In genomic region chr16:60815033-60815432, GRCh38 we compare ENCODE assay signal across 28 cellular contexts.
"Had no signal": no experiment of that assay in that cellular context is flagged by ENCODE, and none has a peak within 500 bp of the region (broad histone marks: within the 10 kb centered on the region; RNA-seq: fewer than 3 reads in every experiment).

No MANE protein-coding gene starts in this region.

- H3K4me1 ChIP-seq: neural progenitor cell, pancreas, prostate gland, right lobe of liver, suprapubic skin, testis, thyroid gland, tibial nerve, upper lobe of left lung, vagina had no signal

- ATAC-seq: naive thymus-derived CD4-positive, alpha-beta T cell; natural killer cell; pancreas; right lobe of liver; stimulated activated effector memory CD8-positive, alpha-beta T cell treated with anti-CD3 and anti-CD28 coated beads, Interleukin-12 subunit alpha, Interleukin-12 subunit beta, amount 100 ng/mL, for 72 hours; stimulated activated naive B cell treated with anti-CD40 and anti-IgM and Interleukin-4, amounts not matched to agents 10 μg/mL and 1 μg/mL and 100 μg/mL, for 72 hours had no signal

- H3K27me3 ChIP-seq: neural progenitor cell, pancreas, right lobe of liver, sigmoid colon, stomach, suprapubic skin, testis, thyroid gland, tibial nerve, upper lobe of left lung, vagina had no signal

- H3K9me3 Mint-ChIP-seq: nephron; neural progenitor cell; stimulated activated naive B cell treated with anti-CD40 and anti-IgM and Interleukin-4, amounts not matched to agents 10 μg/mL and 1 μg/mL and 100 μg/mL, for 72 hours had no signal

- H3K4me3 ChIP-seq: neural progenitor cell, pancreas, prostate gland, right lobe of liver, sigmoid colon, stomach, suprapubic skin, testis, thyroid gland, tibial nerve, upper lobe of left lung, vagina had no signal

- H3K27ac ChIP-seq: neural progenitor cell, pancreas, prostate gland, right lobe of liver, sigmoid colon, stomach, suprapubic skin, testis, thyroid gland, tibial nerve, upper lobe of left lung, vagina had no signal

- H3K4me1 Mint-ChIP-seq: naive thymus-derived CD4-positive, alpha-beta T cell; natural killer cell; nephron; neural progenitor cell; stimulated activated effector memory CD8-positive, alpha-beta T cell treated with anti-CD3 and anti-CD28 coated beads, Interleukin-12 subunit alpha, Interleukin-12 subunit beta, amount 100 ng/mL, for 72 hours; stimulated activated naive B cell treated with anti-CD40 and anti-IgM and Interleukin-4, amounts not matched to agents 10 μg/mL and 1 μg/mL and 100 μg/mL, for 72 hours had no signal

- H3K36me3 Mint-ChIP-seq: naive thymus-derived CD4-positive, alpha-beta T cell; natural killer cell; neural progenitor cell; stimulated activated effector memory CD8-positive, alpha-beta T cell treated with anti-CD3 and anti-CD28 coated beads, Interleukin-12 subunit alpha, Interleukin-12 subunit beta, amount 100 ng/mL, for 72 hours; stimulated activated naive B cell treated with anti-CD40 and anti-IgM and Interleukin-4, amounts not matched to agents 10 μg/mL and 1 μg/mL and 100 μg/mL, for 72 hours had no signal

- H3K27me3 Mint-ChIP-seq: naive thymus-derived CD4-positive, alpha-beta T cell; stimulated activated naive B cell treated with anti-CD40 and anti-IgM and Interleukin-4, amounts not matched to agents 10 μg/mL and 1 μg/mL and 100 μg/mL, for 72 hours; stimulated activated naive CD8-positive, alpha-beta T cell treated with anti-CD3 and anti-CD28 coated beads, Interleukin-15, Interleukin-2, amounts not matched to agents 100 ng/mL and 50 ng/mL, for 24 hours had no signal

- DNase-seq: naive thymus-derived CD4-positive, alpha-beta T cell; natural killer cell; occipital lobe; pancreas; retina; right cardiac atrium; right lobe of liver; sigmoid colon; small intestine; stimulated activated CD4-positive, alpha-beta T cell treated with anti-CD3 and anti-CD28 coated beads, Interleukin-15, amount 100 ng/mL, for 24 hours; stimulated activated CD4-positive, alpha-beta T cell treated with anti-CD3 and anti-CD28 coated beads, Interleukin-2, amount 100 ng/mL, for 24 hours; stimulated activated CD4-positive, alpha-beta T cell treated with anti-CD3 and anti-CD28 coated beads, Interleukin-2, amount 100 ng/mL, for 48 hours; stimulated activated CD4-positive, alpha-beta T cell treated with anti-CD3 and anti-CD28 coated beads, Interleukin-4, amount 100 ng/mL, for 24 hours; stimulated activated naive B cell treated with anti-CD40 and anti-IgM and Interleukin-4, amounts not matched to agents 10 μg/mL and 1 μg/mL and 100 μg/mL, for 72 hours; stimulated activated naive CD4-positive, alpha-beta T cell treated with Interleukin-2 at 50 U/mL for 16 hours; stomach; testis; thyroid gland; trophoblast cell; upper lobe of left lung had no signal

- H3K4me3 Mint-ChIP-seq: naive thymus-derived CD4-positive, alpha-beta T cell; natural killer cell; nephron; neural progenitor cell; stimulated activated effector memory CD8-positive, alpha-beta T cell treated with anti-CD3 and anti-CD28 coated beads, Interleukin-12 subunit alpha, Interleukin-12 subunit beta, amount 100 ng/mL, for 72 hours; stimulated activated naive B cell treated with anti-CD40 and anti-IgM and Interleukin-4, amounts not matched to agents 10 μg/mL and 1 μg/mL and 100 μg/mL, for 72 hours; stimulated activated naive CD8-positive, alpha-beta T cell treated with anti-CD3 and anti-CD28 coated beads, Interleukin-15, Interleukin-2, amounts not matched to agents 100 ng/mL and 50 ng/mL, for 24 hours had no signal

- H3K36me3 ChIP-seq: neural progenitor cell, pancreas, prostate gland, right lobe of liver, sigmoid colon, stomach, suprapubic skin, thyroid gland, tibial nerve, upper lobe of left lung, vagina had no signal

- H3K27ac Mint-ChIP-seq: naive thymus-derived CD4-positive, alpha-beta T cell; natural killer cell; nephron; neural progenitor cell; stimulated activated effector memory CD8-positive, alpha-beta T cell treated with anti-CD3 and anti-CD28 coated beads, Interleukin-12 subunit alpha, Interleukin-12 subunit beta, amount 100 ng/mL, for 72 hours; stimulated activated naive B cell treated with anti-CD40 and anti-IgM and Interleukin-4, amounts not matched to agents 10 μg/mL and 1 μg/mL and 100 μg/mL, for 72 hours; stimulated activated naive CD8-positive, alpha-beta T cell treated with anti-CD3 and anti-CD28 coated beads, Interleukin-15, Interleukin-2, amounts not matched to agents 100 ng/mL and 50 ng/mL, for 24 hours had no signal

- H3K9me3 ChIP-seq: pancreas, prostate gland, right lobe of liver, sigmoid colon, stomach, suprapubic skin, testis, thyroid gland, tibial nerve, upper lobe of left lung, vagina had no signal
